15 cellular contexts compared by ENCODE assay signal in genomic region chr5:156559955-156560354, GRCh38.
"Had no signal": no experiment of that assay in that cellular context is flagged by ENCODE, and none has a peak within 500 bp of the region (broad histone marks: within the 10 kb centered on the region; RNA-seq: fewer than 3 reads in every experiment).

No MANE protein-coding gene starts in this region.

- DNase-seq: effector CD4-positive, alpha-beta T cell; endodermal cell; gastrocnemius medialis; heart right ventricle; hypothalamus; kidney glomerular epithelial cell; lower lobe of right lung; natural killer cell; posterior cingulate gyrus; spleen; stimulated activated CD4-positive, alpha-beta T cell treated with anti-CD3 and anti-CD28 coated beads, Interleukin-15, amount 100 ng/mL, for 24 hours; stimulated activated CD4-positive, alpha-beta T cell treated with anti-CD3 and anti-CD28 coated beads, Interleukin-1b, Interleukin-23, amount 100 ng/mL, for 48 hours; stimulated activated CD4-positive, alpha-beta T cell treated with anti-CD3 and anti-CD28 coated beads, Interleukin-4, amount 100 ng/mL, for 24 hours; tibial artery; upper lobe of left lung had no signal
